Comparison of ENCODE assay signal across 1 cellular context in genomic region chr12:113932411-113933196, GRCh38.
TF ChIP-seq lines count a peak whose summit lies in the region.

No MANE protein-coding gene starts in this region.

TF ChIP-seq in GM23338, 12 proteins besides CTCF, POLR2A, EP300 and RAD21 (continued from another document):
- TF ChIP-seq JUNB (IDR thresholded peaks at IDR 0.05; ENCODE audit: unreplicated experiment) (no peak), NANOG (IDR thresholded peaks at IDR 0.05; ENCODE audit: borderline replicate concordance) (no peak), POLR2AphosphoS5 (IDR thresholded peaks at IDR 0.05; ENCODE audit: low read depth) (no peak), EZH2phosphoT487 (IDR thresholded peaks at IDR 0.05; ENCODE audit: unreplicated experiment) (no peak), EZH2 (IDR thresholded peaks at IDR 0.05; ENCODE audit: low read depth, unreplicated experiment) (no peak), ZNF114 (CRISPR knock-in tag; IDR thresholded peaks at IDR 0.05) (no peak), STAT1 (IDR thresholded peaks at IDR 0.05; ENCODE audit: unreplicated experiment) (no peak), CREB1 (CRISPR knock-in tag; IDR thresholded peaks at IDR 0.05; ENCODE audit: low read depth) (no peak), REST (IDR thresholded peaks at IDR 0.05; ENCODE audit: unreplicated experiment) (no peak)
